Comparison of ENCODE assay signal across 28 cellular contexts in genomic region chr12:8852119-8852518, GRCh38. TPM values are rescaled to one million over a fixed set of nuclear protein-coding genes. Genes with fewer than 3 reads are reported as not detected.
"Had no signal": no experiment of that assay in that cellular context is flagged by ENCODE, and none has a peak within 500 bp of the region (broad histone marks: within the 10 kb centered on the region; RNA-seq: fewer than 3 reads in every experiment).

No MANE protein-coding gene starts in this region.

- H3K27me3 ChIP-seq: gastroesophageal sphincter, stomach, thyroid gland had no signal

- H3K27ac ChIP-seq: gastroesophageal sphincter, parathyroid adenoma, psoas muscle, stomach, thyroid gland had no signal

- H3K9me3 ChIP-seq: gastroesophageal sphincter, psoas muscle, stomach, thyroid gland had no signal

- H3K4me1 ChIP-seq: gastroesophageal sphincter, parathyroid adenoma, psoas muscle, stomach, thyroid gland had no signal

- H3K36me3 ChIP-seq: gastroesophageal sphincter, stomach, thyroid gland had no signal

- FAIRE-seq: keratinocyte had no signal

- DNase-seq: activated CD4-positive, alpha-beta T cell treated with anti-CD3 and anti-CD28 coated beads, Interleukin-2, amount 50 U/mL, for 1 hour; activated CD8-positive, alpha-beta T cell treated with anti-CD3 and anti-CD28 coated beads for 36 hours; activated gamma-delta T cell treated with Interleukin-2 at 50 U/mL for 16 hours; activated naive CD8-positive, alpha-beta T cell treated with anti-CD3 and anti-CD28 coated beads, Interleukin-2, amount 50 U/mL, for 24 hours; activated T-cell treated with anti-CD3 and anti-CD28 coated beads, Interleukin-2, amount 50 U/mL, for 4 hours; amygdala; caudate nucleus; cortex of kidney; effector memory CD8-positive, alpha-beta T cell; erythroblast; head of caudate nucleus; hippocampal formation; left cardiac atrium; naive thymus-derived CD4-positive, alpha-beta T cell; occipital lobe; psoas muscle; stimulated activated CD4-positive, alpha-beta T cell treated with anti-CD3 and anti-CD28 coated beads, Interleukin-15, amount 100 ng/mL, for 24 hours; stimulated activated CD4-positive, alpha-beta T cell treated with anti-CD3 and anti-CD28 coated beads, Interleukin-2, amount 100 ng/mL, for 24 hours; stimulated activated naive B cell treated with anti-CD40 and anti-IgM and Interleukin-4, amounts not matched to agents 10 μg/mL and 1 μg/mL and 100 μg/mL, for 72 hours; stomach; thyroid gland had no signal

- H3K4me3 ChIP-seq: gastroesophageal sphincter, psoas muscle, stomach, thyroid gland had no signal

- H2AFZ ChIP-seq: parathyroid adenoma had no signal

- H3K9ac ChIP-seq: parathyroid adenoma had no signal

- H3K79me2 ChIP-seq: parathyroid adenoma had no signal

- ATAC-seq: activated CD8-positive, alpha-beta T cell treated with anti-CD3 and anti-CD28 coated beads for 36 hours; activated naive CD8-positive, alpha-beta T cell treated with anti-CD3 and anti-CD28 coated beads, Interleukin-2, amount 50 U/mL, for 24 hours; activated T-cell treated with anti-CD3 and anti-CD28 coated beads, Interleukin-2, amount 50 U/mL, for 4 hours; activated T-helper 17 cell treated with anti-CD3 and anti-CD28 coated beads, Interleukin-2, amount 50 U/mL, for 72 hours; effector memory CD8-positive, alpha-beta T cell; gastroesophageal sphincter; left cardiac atrium; naive thymus-derived CD4-positive, alpha-beta T cell; psoas muscle; stimulated activated naive B cell treated with anti-CD40 and anti-IgM and Interleukin-4, amounts not matched to agents 10 μg/mL and 1 μg/mL and 100 μg/mL, for 72 hours; WTC11 had no signal

RNA-seq across cellular contexts. Expression of gene A2ML1, which starts 29.7 kb away (rescaled TPM):
- total RNA-seq: activated CD8-positive, alpha-beta T cell treated with anti-CD3 and anti-CD28 coated beads for 36 hours; activated T-cell treated with anti-CD3 and anti-CD28 coated beads, Interleukin-2, amount 50 U/mL, for 4 hours; activated T-helper 17 cell treated with anti-CD3 and anti-CD28 coated beads, Interleukin-2, amount 50 U/mL, for 72 hours; chondrocyte; naive thymus-derived CD4-positive, alpha-beta T cell; neural crest cell had no signal
- polyA plus RNA-seq: naive thymus-derived CD4-positive, alpha-beta T cell had no signal
